ENCODE assay signal across 24 cellular contexts in genomic region chr11:6928916-6929315, GRCh38. TPM values are rescaled to one million over a fixed set of nuclear protein-coding genes. Genes with fewer than 3 reads are reported as not detected.
"Had no signal": no experiment of that assay in that cellular context is flagged by ENCODE, and none has a peak within 500 bp of the region (broad histone marks: within the 10 kb centered on the region; RNA-seq: fewer than 3 reads in every experiment).

No MANE protein-coding gene starts in this region.

- H3K9me3 Mint-ChIP-seq: activated B cell treated with CpG ODN at 0.5 μM for 24 hours; activated naive CD8-positive, alpha-beta T cell treated with anti-CD3 and anti-CD28 coated beads, Interleukin-2, amount 10 ng/mL, durations not matched to agents 7 days and 5 days; activated T-cell treated with anti-CD3 and anti-CD28 coated beads, Interleukin-2, amount 50 U/mL, for 24 hours; activated T-helper 2 cell treated with anti-CD3 and anti-CD28 coated beads, Interferon-gamma antibody, Interleukin-2, Interleukin-4, amounts not matched to agents 10 μg/mL and 5 μg/mL and 100 μg/mL, durations not matched to agents 14 hours and 24 hours and 36 hours; effector memory CD8-positive, alpha-beta T cell had no signal

- H3K36me3 ChIP-seq: esophagus squamous epithelium, thyroid gland had no signal

- DNase-seq: activated B cell treated with CpG ODN at 0.5 μM for 24 hours; activated CD4-positive, alpha-beta T cell treated with anti-CD3 and anti-CD28 coated beads for 4 hours; activated CD8-positive, alpha-beta T cell treated with anti-CD3 and anti-CD28 coated beads, Interleukin-2, amount 10 ng/mL, durations not matched to agents 7 days and 5 days; activated naive CD4-positive, alpha-beta T cell treated with Interleukin-2 at 50 U/mL for 16 hours; activated naive CD8-positive, alpha-beta T cell treated with anti-CD3 and anti-CD28 coated beads, Interleukin-2, amount 10 ng/mL, durations not matched to agents 7 days and 5 days; activated T-cell treated with anti-CD3 and anti-CD28 coated beads, Interleukin-2, amount 50 U/mL, for 24 hours; body of pancreas; caudate nucleus; effector memory CD8-positive, alpha-beta T cell; esophagus squamous epithelium; islet precursor cell; midbrain; stimulated activated CD4-positive, alpha-beta T cell treated with anti-CD3 and anti-CD28 coated beads, Interleukin-12 subunit alpha, Interleukin-12 subunit beta, amount 100 ng/mL, for 4 hours; stimulated activated CD4-positive, alpha-beta T cell treated with anti-CD3 and anti-CD28 coated beads, Interleukin-1b, Interleukin-23, amount 100 ng/mL, for 48 hours; stimulated activated CD8-positive, alpha-beta memory T cell treated with anti-CD3 and anti-CD28 coated beads, Interleukin-4, amount 100 ng/mL, for 48 hours; stimulated activated naive CD4-positive, alpha-beta T cell; thyroid gland had no signal

- H3K36me3 Mint-ChIP-seq: activated naive CD8-positive, alpha-beta T cell treated with anti-CD3 and anti-CD28 coated beads, Interleukin-2, amount 10 ng/mL, durations not matched to agents 7 days and 5 days had no signal

- H3K9me3 ChIP-seq: body of pancreas, esophagus squamous epithelium, thyroid gland had no signal

- H3K27me3 Mint-ChIP-seq: activated B cell treated with CpG ODN at 0.5 μM for 24 hours, progenitor cell of endocrine pancreas had no signal

- H3K27ac Mint-ChIP-seq: activated B cell treated with CpG ODN at 0.5 μM for 24 hours; activated CD8-positive, alpha-beta T cell treated with anti-CD3 and anti-CD28 coated beads, Interleukin-2, amount 10 ng/mL, durations not matched to agents 7 days and 5 days; activated naive CD8-positive, alpha-beta T cell treated with anti-CD3 and anti-CD28 coated beads, Interleukin-2, amount 10 ng/mL, durations not matched to agents 7 days and 5 days; activated T-cell treated with anti-CD3 and anti-CD28 coated beads, Interleukin-2, amount 50 U/mL, for 24 hours; activated T-helper 2 cell treated with anti-CD3 and anti-CD28 coated beads, Interferon-gamma antibody, Interleukin-2, Interleukin-4, amounts not matched to agents 10 μg/mL and 5 μg/mL and 100 μg/mL, durations not matched to agents 14 hours and 24 hours and 36 hours; effector memory CD8-positive, alpha-beta T cell; progenitor cell of endocrine pancreas had no signal

- H3K27ac ChIP-seq: body of pancreas, esophagus squamous epithelium, thyroid gland had no signal

- H3K27me3 ChIP-seq: body of pancreas, thyroid gland had no signal

- H3K4me3 Mint-ChIP-seq: activated B cell treated with CpG ODN at 0.5 μM for 24 hours; activated CD8-positive, alpha-beta T cell treated with anti-CD3 and anti-CD28 coated beads, Interleukin-2, amount 10 ng/mL, durations not matched to agents 7 days and 5 days; activated naive CD8-positive, alpha-beta T cell treated with anti-CD3 and anti-CD28 coated beads, Interleukin-2, amount 10 ng/mL, durations not matched to agents 7 days and 5 days; activated T-cell treated with anti-CD3 and anti-CD28 coated beads, Interleukin-2, amount 50 U/mL, for 24 hours; effector memory CD8-positive, alpha-beta T cell had no signal

- H3K4me3 ChIP-seq: body of pancreas, esophagus squamous epithelium, lung, thyroid gland had no signal

RNA-seq across cellular contexts. Expression of gene OR2D3, which starts 8.1 kb away (rescaled TPM):
- total RNA-seq: activated B cell treated with CpG ODN at 0.5 μM for 24 hours; activated CD8-positive, alpha-beta T cell treated with anti-CD3 and anti-CD28 coated beads, Interleukin-2, amount 10 ng/mL, durations not matched to agents 7 days and 5 days; activated naive CD8-positive, alpha-beta T cell treated with anti-CD3 and anti-CD28 coated beads, Interleukin-2, amount 10 ng/mL, durations not matched to agents 7 days and 5 days; activated T-helper 2 cell treated with anti-CD3 and anti-CD28 coated beads, Interferon-gamma antibody, Interleukin-2, Interleukin-4, amounts not matched to agents 10 μg/mL and 5 μg/mL and 100 μg/mL, durations not matched to agents 14 hours and 24 hours and 36 hours; body of pancreas; dermis microvascular lymphatic vessel endothelial cell; esophagus squamous epithelium; lung; osteoblast; progenitor cell of endocrine pancreas; subcutaneous adipose tissue; thyroid gland had no signal
- polyA plus RNA-seq: lung, neural cell had no signal

RNA-seq across cellular contexts. Expression of gene OR2D2, which starts 36.6 kb away (rescaled TPM):
- total RNA-seq: activated B cell treated with CpG ODN at 0.5 μM for 24 hours; activated CD8-positive, alpha-beta T cell treated with anti-CD3 and anti-CD28 coated beads, Interleukin-2, amount 10 ng/mL, durations not matched to agents 7 days and 5 days; activated naive CD8-positive, alpha-beta T cell treated with anti-CD3 and anti-CD28 coated beads, Interleukin-2, amount 10 ng/mL, durations not matched to agents 7 days and 5 days; subcutaneous adipose tissue had no signal
- polyA plus RNA-seq: lung, neural cell had no signal

RNA-seq across cellular contexts. Expression of gene OR10A4, which starts 52.5 kb away (rescaled TPM):
- total RNA-seq: activated B cell treated with CpG ODN at 0.5 μM for 24 hours; activated CD8-positive, alpha-beta T cell treated with anti-CD3 and anti-CD28 coated beads, Interleukin-2, amount 10 ng/mL, durations not matched to agents 7 days and 5 days; activated naive CD8-positive, alpha-beta T cell treated with anti-CD3 and anti-CD28 coated beads, Interleukin-2, amount 10 ng/mL, durations not matched to agents 7 days and 5 days; activated T-helper 2 cell treated with anti-CD3 and anti-CD28 coated beads, Interferon-gamma antibody, Interleukin-2, Interleukin-4, amounts not matched to agents 10 μg/mL and 5 μg/mL and 100 μg/mL, durations not matched to agents 14 hours and 24 hours and 36 hours; body of pancreas; dermis microvascular lymphatic vessel endothelial cell; esophagus squamous epithelium; lung; osteoblast; progenitor cell of endocrine pancreas; subcutaneous adipose tissue; thyroid gland had no signal
- polyA plus RNA-seq: lung, neural cell had no signal
